Comparison of ENCODE assay signal across 10 cellular contexts in genomic region chr16:13436641-13437423, GRCh38.
DNase-seq lines count a peak whose midpoint lies in the region; ATAC-seq, FAIRE-seq and TF ChIP-seq lines count a peak whose summit lies in the region.
"Had no signal": no experiment of that assay in that cellular context is flagged by ENCODE, and none has a peak within 500 bp of the region (broad histone marks: within the 10 kb centered on the region; RNA-seq: fewer than 3 reads in every experiment).

No MANE protein-coding gene starts in this region.

- H3K4me3 ChIP-seq in kidney (ENCODE audit: low read length in 2 of 2): peak overlapping the region in 1 of 2 donors; percentile 19
- H3K4me3 ChIP-seq: dorsolateral prefrontal cortex had no signal

- no peaks in the 10 kb centered on the region for H3K9me3 ChIP-seq in kidney (ENCODE audit: control insufficient read depth in 1 of 2, low read length in 2 of 2)

- FAIRE-seq in GM12892 (lab: Jason Lieb, UNC): peak; percentile 78
- peak; percentile 93 for FAIRE-seq in kidney (lab: Jason Lieb, UNC)

- ATAC-seq in GM21360 (IDR thresholded peaks at IDR 0.05; ENCODE audit: unreplicated experiment) (peak; percentile 58), HG03520 (IDR thresholded peaks at IDR 0.05; ENCODE audit: unreplicated experiment) (peak; percentile 52), GM19324 (IDR thresholded peaks at IDR 0.05; ENCODE audit: low FRiP score, unreplicated experiment) (no peak)

- TF ChIP-seq CTCF in kidney (IDR thresholded peaks at IDR 0.05; ENCODE audit: borderline replicate concordance, extremely low read depth, insufficient read depth): no peak

- no peak overlapping the region for H3K9ac ChIP-seq in kidney (ENCODE audit: low read length in 2 of 2)

- no peak for DNase-seq in GM12892 (ENCODE audit: insufficient read length)
- DNase-seq in kidney: no peak
- no peak for DNase-seq in SHP77 (lab: John Stamatoyannopoulos, UW)
- no peak for DNase-seq in epidermal melanocyte (ENCODE audit: insufficient read length, low spot score)
- no peak for DNase-seq in NCI-H510A treated with DMSO at 0.1 percent for 48 hours (lab: John Stamatoyannopoulos, UW)
- DNase-seq: activated CD4-positive, alpha-beta T cell treated with anti-CD3 and anti-CD28 coated beads for 1 hour; dorsolateral prefrontal cortex had no signal

- H3K27ac ChIP-seq in kidney (ENCODE audit: low read depth in 2 of 2, low read length in 2 of 2): peak overlapping the region; percentile 88 to 94
- H3K27ac ChIP-seq: dorsolateral prefrontal cortex had no signal

- no peak for TF ChIP-seq POLR2A in GM12892 (IDR thresholded peaks at IDR 0.05; ENCODE audit: low read depth, low read length)

- peaks cover 11 to 19% of the 10 kb centered on the region in 2 donors for H3K4me1 ChIP-seq in kidney (ENCODE audit: control insufficient read depth in 1 of 2, insufficient read depth in 1 of 2, low read depth in 1 of 2, low read length in 2 of 2)

- intact Hi-C loops in kidney (cut with DNase I): no loop called here

- H3K36me3 ChIP-seq in kidney (ENCODE audit: control insufficient read depth in 1 of 2, insufficient read depth in 2 of 2, low read length in 2 of 2): no peaks in the 10 kb centered on the region
